ENCODE assay signal across 15 cellular contexts in genomic region chr7:83876593-83876992, GRCh38.
DNase-seq lines count a peak whose midpoint lies in the region; ATAC-seq, FAIRE-seq and TF ChIP-seq lines count a peak whose summit lies in the region.
"Had no signal": no experiment of that assay in that cellular context is flagged by ENCODE, and none has a peak within 500 bp of the region (broad histone marks: within the 10 kb centered on the region; RNA-seq: fewer than 3 reads in every experiment).

No MANE protein-coding gene starts in this region.

- no peaks in the 10 kb centered on the region for H3K27me3 Mint-ChIP-seq in osteocyte (ENCODE audit: unreplicated experiment)
- H3K27me3 Mint-ChIP-seq: activated B cell treated with CpG ODN at 0.5 μM for 24 hours; activated naive CD4-positive, alpha-beta T cell treated with anti-CD3 and anti-CD28 coated beads, Interleukin-2, amount 10 ng/mL, durations not matched to agents 7 days and 5 days had no signal

- 88 to 90% methylated on average over 2 of the region's 2 CpGs for WGBS in heart right ventricle, 2 donors

- no peak for FAIRE-seq in HTR-8/SVneo (lab: Jason Lieb, UNC)
- FAIRE-seq: islet of Langerhans had no signal

- H3K27ac Mint-ChIP-seq in osteocyte (ENCODE audit: unreplicated experiment), result no peak overlapping the region
- H3K27ac Mint-ChIP-seq: activated B cell treated with CpG ODN at 0.5 μM for 24 hours; activated naive CD4-positive, alpha-beta T cell treated with anti-CD3 and anti-CD28 coated beads, Interleukin-2, amount 10 ng/mL, durations not matched to agents 7 days and 5 days had no signal

- H3K36me3 Mint-ChIP-seq in osteocyte (ENCODE audit: unreplicated experiment), result no peaks in the 10 kb centered on the region
- H3K36me3 Mint-ChIP-seq: activated naive CD4-positive, alpha-beta T cell treated with anti-CD3 and anti-CD28 coated beads, Interleukin-2, amount 10 ng/mL, durations not matched to agents 7 days and 5 days had no signal

- no peaks in the 10 kb centered on the region for H3K9me3 Mint-ChIP-seq in osteocyte (ENCODE audit: unreplicated experiment)
- H3K9me3 Mint-ChIP-seq: activated naive CD4-positive, alpha-beta T cell treated with anti-CD3 and anti-CD28 coated beads, Interleukin-2, amount 10 ng/mL, durations not matched to agents 7 days and 5 days had no signal

- intact Hi-C loops in A673 (cut with micrococcal nuclease; ENCODE audit: unreplicated experiment) (no loop called here), heart right ventricle (cut with DNase I) (no loop called here)

- H3K4me3 ChIP-seq in A673 (ENCODE audit: low read depth, low read length, poor library complexity, severe bottlenecking), result no peak overlapping the region
- H3K4me3 ChIP-seq in heart right ventricle, result no peak overlapping the region
- H3K4me3 ChIP-seq: mucosa of descending colon had no signal

- H3K27me3 ChIP-seq in A673 (replicated peaks; ENCODE audit: insufficient read depth, low read depth, low read length, poor library complexity), result no peaks in the 10 kb centered on the region
- no peaks in the 10 kb centered on the region for H3K27me3 ChIP-seq in foreskin keratinocyte
- no peaks in the 10 kb centered on the region for H3K27me3 ChIP-seq in heart right ventricle

- H3K27ac ChIP-seq in A673 (ENCODE audit: low read depth, low read length, poor library complexity, severe bottlenecking), result no peak overlapping the region
- H3K27ac ChIP-seq in foreskin keratinocyte, result peak overlapping the region; percentile 1
- H3K27ac ChIP-seq in heart right ventricle, result no peak overlapping the region
- H3K27ac ChIP-seq: parathyroid adenoma had no signal

- H3K9me3 ChIP-seq in A673 (ENCODE audit: low read depth, low read length, poor library complexity, severe bottlenecking) (no peaks in the 10 kb centered on the region), heart right ventricle (no peaks in the 10 kb centered on the region)
- H3K9me3 ChIP-seq: Caco-2, mucosa of descending colon had no signal

- peak; percentile 10 for DNase-seq in A673 (ENCODE audit: low spot score)
- peak; percentile 39 for DNase-seq in HS-5 (ENCODE audit: low read depth)
- peak; percentile 7 for DNase-seq in amniotic epithelial cell (ENCODE audit: low read depth)
- peak; percentile 90 to 97 for DNase-seq in foreskin keratinocyte
- no peak for DNase-seq in osteocyte (ENCODE audit: extremely low spot score, unreplicated experiment)
- no peak for DNase-seq in HTR-8/SVneo (ENCODE audit: insufficient read length, low spot score)
- DNase-seq in SKM-1 treated with dmso at 0.1 percent for 144 hours (lab: John Stamatoyannopoulos, UW; ENCODE audit: unreplicated experiment), result no peak
- no peak for DNase-seq in heart right ventricle
- DNase-seq: activated B cell treated with CpG ODN at 0.5 μM for 24 hours; activated naive CD4-positive, alpha-beta T cell treated with anti-CD3 and anti-CD28 coated beads, Interleukin-2, amount 10 ng/mL, durations not matched to agents 7 days and 5 days; Caco-2; mucosa of descending colon; MV-4-11 had no signal

- H3K4me1 Mint-ChIP-seq in osteocyte (ENCODE audit: unreplicated experiment), result peaks cover 5% of the 10 kb centered on the region
- H3K4me1 Mint-ChIP-seq: activated B cell treated with CpG ODN at 0.5 μM for 24 hours; activated naive CD4-positive, alpha-beta T cell treated with anti-CD3 and anti-CD28 coated beads, Interleukin-2, amount 10 ng/mL, durations not matched to agents 7 days and 5 days had no signal

- TF ChIP-seq CTCF in A673 (conservative IDR thresholded peaks at IDR 0.05; ENCODE audit: low read depth, low read length) (no peak), foreskin keratinocyte (conservative IDR thresholded peaks at IDR 0.05) (no peak), osteocyte (IDR thresholded peaks at IDR 0.05) (no peak), heart right ventricle (IDR thresholded peaks at IDR 0.05) (no peak)

- POLR2A ChIA-PET in A673 (lab: Charles Lee; ENCODE audit: low non-redundant PET), result no interaction called here

- BruUV-seq in A673 (replicated peaks; lab: Mats Ljungman, UMichigan), result no TSS peak

- ATAC-seq in foreskin keratinocyte, result peak; percentile 100
- ATAC-seq in heart right ventricle, result no peak
- ATAC-seq: mucosa of descending colon had no signal

- H3K4me1 ChIP-seq in A673 (ENCODE audit: insufficient read depth, low read length, poor library complexity, severe bottlenecking), result no peaks in the 10 kb centered on the region
- H3K4me1 ChIP-seq in foreskin keratinocyte, result peaks cover 10% of the 10 kb centered on the region
- no peaks in the 10 kb centered on the region for H3K4me1 ChIP-seq in heart right ventricle
- H3K4me1 ChIP-seq: Caco-2, parathyroid adenoma had no signal

- no peak overlapping the region for H3K4me3 Mint-ChIP-seq in osteocyte (ENCODE audit: unreplicated experiment)
- H3K4me3 Mint-ChIP-seq: activated B cell treated with CpG ODN at 0.5 μM for 24 hours; activated naive CD4-positive, alpha-beta T cell treated with anti-CD3 and anti-CD28 coated beads, Interleukin-2, amount 10 ng/mL, durations not matched to agents 7 days and 5 days had no signal

- no peaks in the 10 kb centered on the region for H3K36me3 ChIP-seq in A673 (ENCODE audit: insufficient read depth, low read length, poor library complexity, severe bottlenecking)
- H3K36me3 ChIP-seq in heart right ventricle, result no peaks in the 10 kb centered on the region

- CTCF ChIA-PET in A673 (lab: Charles Lee), result no interaction called here

Comparison
In these comparisons a context has a peak if more than half of its experiments do, and no peak if none do; other contexts are left out.
1. DNase-seq: peak in A673 (single experiment), HS-5 (single experiment), amniotic epithelial cell (single experiment) and foreskin keratinocyte (2 of 2); none in osteocyte (single experiment), HTR-8/SVneo (single experiment), SKM-1 treated with dmso at 0.1 percent for 144 hours (single experiment) and heart right ventricle (0 of 2).